ENCODE assay signal across 8 cellular contexts in genomic region chr17:28371245-28372202, GRCh38. TPM values are rescaled to one million over a fixed set of nuclear protein-coding genes. Genes with fewer than 3 reads are reported as not detected.
DNase-seq lines count a peak whose midpoint lies in the region; ATAC-seq, FAIRE-seq and TF ChIP-seq lines count a peak whose summit lies in the region.

Gene SARM1, plus strand, starts transcription at chr17:28371694. Its CDS starts 339 bp downstream, at chr17:28372033.

- H3K27me3 ChIP-seq in CD4-positive, alpha-beta T cell (ENCODE audit: control insufficient read depth, insufficient read depth, low read length): no peaks in the 10 kb centered on the region
- H3K27me3 ChIP-seq in RWPE2 (ENCODE audit: insufficient read depth, poor library complexity, severe bottlenecking): no peaks in the 10 kb centered on the region
- peaks cover 0 to 16% (median 0%) of the 10 kb centered on the region in 3 experiments for H3K27me3 ChIP-seq in neuronal stem cell (ENCODE audit: control insufficient read depth in 3 of 3, insufficient read depth in 3 of 3, low read depth in 1 of 3, low read length in 3 of 3)
- H3K27me3 ChIP-seq in stomach smooth muscle (ENCODE audit: control insufficient read depth in 1 of 2, insufficient read depth in 2 of 2, low read length in 2 of 2): no peaks in the 10 kb centered on the region

- H3K4ac ChIP-seq in neuronal stem cell (ENCODE audit: low read length): no peak within 1 kb of the TSS

- no peaks in the 10 kb centered on the region for H3K27me3 Mint-ChIP-seq in CD4-positive, alpha-beta T cell

- WGBS in neuronal stem cell (ENCODE audit: extremely low coverage in 2 of 2, insufficient read length in 2 of 2, insufficient replicate concordance in 1 of 2), 2 donors: no CpG with 5 or more reads among the region's 80 CpGs

- peak; percentile 53 to 77 (median 70) for DNase-seq in CD4-positive, alpha-beta T cell
- DNase-seq in HTR-8/SVneo (ENCODE audit: insufficient read length, low spot score) (peak; percentile 96), RWPE2 (ENCODE audit: low spot score) (peak; percentile 84), activated gamma-delta T cell (lab: John Stamatoyannopoulos, UW) (peak; percentile 69), frontal cortex (ENCODE audit: low spot score in 2 of 2) (peak; percentile 84 to 88), neuronal stem cell (ENCODE audit: low spot score) (peak; percentile 94)

- H3K4me2 ChIP-seq in neuronal stem cell (ENCODE audit: insufficient read depth, low read length, poor library complexity, severe bottlenecking): peak within 1 kb of the TSS; percentile 96

- H3K4me3 ChIP-seq in RWPE2 (ENCODE audit: severe bottlenecking) (peak within 1 kb of the TSS; percentile 31), neuronal stem cell (ENCODE audit: low read length in 2 of 2) (peak within 1 kb of the TSS; percentile 79 to 97), stomach smooth muscle (ENCODE audit: low read length in 2 of 2) (peak within 1 kb of the TSS; percentile 79 to 80)

- ATAC-seq in CD4-positive, alpha-beta T cell (ENCODE audit: poor library complexity): peak; percentile 85
- peak; percentile 50 for ATAC-seq in GM19455 (IDR thresholded peaks at IDR 0.05; ENCODE audit: unreplicated experiment)
- peak; percentile 77 for ATAC-seq in RWPE2 (ENCODE audit: low read depth)

- peak within 1 kb of the TSS; percentile 49 for H2BK15ac ChIP-seq in neuronal stem cell (ENCODE audit: low read length)

- intact Hi-C loops in CD4-positive, alpha-beta T cell (cut with DNase I, micrococcal nuclease): loop anchor here (1.0 to 2.0 kb wide), 3 partner anchors 13 to 53 kb away; partner anchors contain the start of genes IFT20 (in 1 of the 2), TMEM97 (in 1 of the 2) and TNFAIP1 (in 1 of the 2)

- peaks cover 3% of the 10 kb centered on the region for H3K79me1 ChIP-seq in neuronal stem cell (ENCODE audit: low read depth, low read length)

- H3K36me3 Mint-ChIP-seq in CD4-positive, alpha-beta T cell (ENCODE audit: low read depth): peaks cover 4% of the 10 kb centered on the region

- H2BK120ac ChIP-seq in neuronal stem cell (ENCODE audit: low read depth, low read length): no peak within 1 kb of the TSS

- H3K4me1 ChIP-seq in RWPE2 (ENCODE audit: insufficient read depth, poor library complexity, severe bottlenecking): peaks cover 6% of the 10 kb centered on the region
- peaks cover 24 to 25% of the 10 kb centered on the region in 2 donors for H3K4me1 ChIP-seq in neuronal stem cell (ENCODE audit: control insufficient read depth in 2 of 2, insufficient read depth in 1 of 2, low read depth in 1 of 2, low read length in 2 of 2)
- peaks cover 25% of the 10 kb centered on the region for H3K4me1 ChIP-seq in stomach smooth muscle (ENCODE audit: control insufficient read depth, insufficient read depth, low read length)

- H3K23ac ChIP-seq in neuronal stem cell (ENCODE audit: low read depth, low read length, poor library complexity): peak within 1 kb of the TSS; percentile 60

- H2AFZ ChIP-seq in neuronal stem cell (ENCODE audit: low read length): peak within 1 kb of the TSS; percentile 97

- H3K36me3 ChIP-seq in RWPE2 (ENCODE audit: low read depth) (no peaks in the 10 kb centered on the region), neuronal stem cell (replicated peaks in 1 of 2; ENCODE audit: control insufficient read depth in 2 of 2, insufficient read depth in 2 of 2, low read length in 2 of 2) (peaks cover 0 to 8% of the 10 kb centered on the region in 2 donors), stomach smooth muscle (ENCODE audit: control insufficient read depth in 2 of 2, insufficient read depth in 2 of 2, low read length in 2 of 2) (no peaks in the 10 kb centered on the region)

- H4K91ac ChIP-seq in neuronal stem cell (ENCODE audit: low read depth, low read length, poor library complexity): peak within 1 kb of the TSS; percentile 39

- H3K4me3 Mint-ChIP-seq in CD4-positive, alpha-beta T cell: peak within 1 kb of the TSS; percentile 98

- peak within 1 kb of the TSS; percentile 20 for H2AK5ac ChIP-seq in neuronal stem cell (ENCODE audit: low read depth, low read length)

- no peak for TF ChIP-seq CTCF in CD4-positive, alpha-beta T cell (IDR thresholded peaks at IDR 0.05)
- no peak for TF ChIP-seq CTCF in RWPE2 (IDR thresholded peaks at IDR 0.05; ENCODE audit: poor library complexity, severe bottlenecking)

- H2BK5ac ChIP-seq in neuronal stem cell (ENCODE audit: low read length): peak within 1 kb of the TSS; percentile 62

- H3K9ac ChIP-seq in neuronal stem cell (ENCODE audit: low read depth, low read length, poor library complexity) (peak within 1 kb of the TSS; percentile 80), stomach smooth muscle (ENCODE audit: low read length in 2 of 2) (peak within 1 kb of the TSS; percentile 58 to 65)

- peak within 1 kb of the TSS; percentile 75 for H3K27ac Mint-ChIP-seq in CD4-positive, alpha-beta T cell

- H3K9me3 ChIP-seq in CD4-positive, alpha-beta T cell (ENCODE audit: control insufficient read depth, low read length): no peaks in the 10 kb centered on the region
- H3K9me3 ChIP-seq in RWPE2 (ENCODE audit: severe bottlenecking) (no peaks in the 10 kb centered on the region), neuronal stem cell (replicated peaks in 1 of 2; ENCODE audit: control insufficient read depth in 2 of 2, insufficient read depth in 1 of 2, low read depth in 1 of 2, low read length in 2 of 2) (no peaks in the 10 kb centered on the region), stomach smooth muscle (ENCODE audit: control insufficient read depth in 2 of 2, low read length in 2 of 2) (no peaks in the 10 kb centered on the region)

- peak within 1 kb of the TSS; percentile 59 for H3K27ac ChIP-seq in CD4-positive, alpha-beta T cell (ENCODE audit: low read depth, low read length)
- H3K27ac ChIP-seq in RWPE2 (ENCODE audit: poor library complexity, severe bottlenecking): peak within 1 kb of the TSS; percentile 31
- peak within 1 kb of the TSS; percentile 75 for H3K27ac ChIP-seq in neuronal stem cell (replicated peaks; ENCODE audit: low read length)
- H3K27ac ChIP-seq in stomach smooth muscle (ENCODE audit: low read length): peak within 1 kb of the TSS; percentile 79

- H3K18ac ChIP-seq in neuronal stem cell (ENCODE audit: low read length): peak within 1 kb of the TSS; percentile 92

- POLR2A ChIA-PET in CD4-positive, alpha-beta T cell (lab: Charles Lee): interaction anchor here (1.7 to 6.1 kb wide), 4 partner anchors 14 to 53 kb away, joined by 6 to 34 read pairs (median 22); partner anchors contain the start of genes IFT20, POLDIP2, TMEM97 and TNFAIP1

- H3K4me1 Mint-ChIP-seq in CD4-positive, alpha-beta T cell (ENCODE audit: low read depth): peaks cover 26% of the 10 kb centered on the region

- no peaks in the 10 kb centered on the region for H3K9me3 Mint-ChIP-seq in CD4-positive, alpha-beta T cell

- H3K14ac ChIP-seq in neuronal stem cell (ENCODE audit: low read length): no peak within 1 kb of the TSS

- no peak within 1 kb of the TSS for H4K8ac ChIP-seq in neuronal stem cell (ENCODE audit: low read depth, low read length)

- no peak within 1 kb of the TSS for H2BK12ac ChIP-seq in neuronal stem cell (ENCODE audit: low read length)

- FAIRE-seq in HTR-8/SVneo (lab: Jason Lieb, UNC) (peak; percentile 98), frontal cortex (lab: Jason Lieb, UNC) (no peak)

- CTCF ChIA-PET in CD4-positive, alpha-beta T cell (lab: Charles Lee): interaction anchor here (0.7 to 1.8 kb wide), 3 partner anchors 45 to 772 kb away, joined by 3 to 4 read pairs (median 3); no protein-coding TSS in a partner anchor

RNA-seq across cellular contexts. Expression of gene SARM1, which starts in this region (rescaled TPM):
- total RNA-seq in CD4-positive, alpha-beta T cell: 10 to 100 TPM; 12.5 to 15.4 TPM
- 18.3 TPM for total RNA-seq in frontal cortex
- polyA plus RNA-seq in neuronal stem cell (2013, experiment 1 of 2): 4.9 TPM
- polyA plus RNA-seq in neuronal stem cell (2013, experiment 2 of 2): 4.9 TPM

Comparison
In these comparisons a context has a peak if more than half of its experiments do, and no peak if none do; other contexts are left out.
1. Peak in every context shown above with its lines: DNase-seq, ATAC-seq, H3K4me3 ChIP-seq and H3K27ac ChIP-seq.
2. H3K4me3 ChIP-seq: peak in every context shown above with its lines; median percentile 88 in neuronal stem cell; 80 in stomach smooth muscle; 31 in RWPE2.